In genomic region chr7:1668486-1668931, GRCh38 we compare ENCODE assay signal across 10 cellular contexts. TPM values are rescaled to one million over a fixed set of nuclear protein-coding genes. Genes with fewer than 3 reads are reported as not detected.
DNase-seq lines count a peak whose midpoint lies in the region; ATAC-seq and TF ChIP-seq lines count a peak whose summit lies in the region.
"Had no signal": no experiment of that assay in that cellular context is flagged by ENCODE, and none has a peak within 500 bp of the region (broad histone marks: within the 10 kb centered on the region; RNA-seq: fewer than 3 reads in every experiment).

No MANE protein-coding gene starts in this region.

- BruUV-seq in PC-3 (replicated peaks; lab: Mats Ljungman, UMichigan), result no TSS peak

- intact Hi-C loops in PC-3 (cut with micrococcal nuclease) (loop anchor here (10.0 kb wide), 1 partner anchor 86 kb away; no protein-coding TSS in a partner anchor), left ventricle myocardium superior (cut with micrococcal nuclease) (no loop called here), posterior cingulate gyrus (cut with DNase I) (no loop called here)

- H3K4me3 ChIP-seq in PC-3 (ENCODE audit: low read length), result no peak overlapping the region
- no peak overlapping the region for H3K4me3 ChIP-seq in MM.1S (ENCODE audit: low read length)

- H4K20me1 ChIP-seq in PC-3 (ENCODE audit: low read length) (no peaks in the 10 kb centered on the region), MM.1S (ENCODE audit: insufficient read depth, low read length) (no peaks in the 10 kb centered on the region)

- H3K9me3 ChIP-seq in PC-3 (ENCODE audit: low read length) (no peaks in the 10 kb centered on the region), MM.1S (replicated peaks; ENCODE audit: insufficient read depth, low read length) (no peaks in the 10 kb centered on the region)

- CTCF ChIA-PET in PC-3 (lab: Charles Lee), result no interaction called here

- no peaks in the 10 kb centered on the region for H3K36me3 ChIP-seq in PC-3 (ENCODE audit: low read depth, low read length)
- no peaks in the 10 kb centered on the region for H3K36me3 ChIP-seq in MM.1S (replicated peaks; ENCODE audit: insufficient read depth, low read length)

- H3K9me2 ChIP-seq in PC-3 (replicated peaks; ENCODE audit: low read length), result no peaks in the 10 kb centered on the region
- H3K9me2 ChIP-seq in MM.1S (replicated peaks; ENCODE audit: insufficient read depth, low read length), result no peaks in the 10 kb centered on the region

- no peak overlapping the region for H3K9ac ChIP-seq in PC-3 (ENCODE audit: low read length)
- H3K9ac ChIP-seq in MM.1S (ENCODE audit: low read length), result no peak overlapping the region

- H2AFZ ChIP-seq in PC-3 (ENCODE audit: low read length) (no peak overlapping the region), MM.1S (ENCODE audit: low read length) (no peak overlapping the region)

- H3K27me3 ChIP-seq in PC-3 (ENCODE audit: low read length) (peaks cover 62% of the 10 kb centered on the region), MM.1S (replicated peaks; ENCODE audit: insufficient read depth, low read length) (peaks cover 13% of the 10 kb centered on the region)

- no peak overlapping the region for H3K27ac ChIP-seq in PC-3 (ENCODE audit: low read length)
- H3K27ac ChIP-seq in MM.1S (ENCODE audit: low read length), result no peak overlapping the region

- H3K4me1 ChIP-seq in PC-3 (ENCODE audit: insufficient read depth, low read length), result 0 out of 2 replicates have a peak, but pooled peaks cover 5% of the 10 kb centered on the region
- H3K4me1 ChIP-seq in MM.1S (ENCODE audit: low read length), result no peaks in the 10 kb centered on the region

- H3K4me2 ChIP-seq in PC-3 (ENCODE audit: low read length), result no peak overlapping the region
- no peak overlapping the region for H3K4me2 ChIP-seq in MM.1S (ENCODE audit: low read depth, low read length)

- TF ChIP-seq CTCF in PC-3 (conservative IDR thresholded peaks at IDR 0.05; ENCODE audit: low read depth, low read length) (no peak), MM.1S (IDR thresholded peaks at IDR 0.05; ENCODE audit: low read length) (no peak)

- no peaks in the 10 kb centered on the region for H3F3A ChIP-seq in PC-3 (ENCODE audit: low read length, unreplicated experiment)
- H3F3A ChIP-seq in MM.1S (ENCODE audit: insufficient read depth, low read length), result no peaks in the 10 kb centered on the region

- DNase-seq in ELR (ENCODE audit: low read depth) (peak; percentile 18), PC-3 (no peak), left ventricle myocardium superior (peak; percentile 70), posterior cingulate gyrus (peak in 6 of 10 donors; percentile 11 to 84 (median 44)), NCI-H1092 treated with DMSO at 0.1 percent for 48 hours (lab: John Stamatoyannopoulos, UW) (no peak), MM.1S (no peak)
- DNase-seq: activated CD4-positive, alpha-beta T cell treated with anti-CD3 and anti-CD28 coated beads for 1 hour; stimulated activated CD4-positive, alpha-beta T cell treated with anti-CD3 and anti-CD28 coated beads, Interleukin-12 subunit alpha, Interleukin-12 subunit beta, amount 100 ng/mL, for 4 hours; trophoblast cell had no signal

- ATAC-seq in PC-3, result peak; percentile 14; the same call in 1 of the 2 replicates
- ATAC-seq in left ventricle myocardium superior, result peak; percentile 47
- ATAC-seq in GM18861 (IDR thresholded peaks at IDR 0.05; ENCODE audit: unreplicated experiment), result no peak

- POLR2A ChIA-PET in PC-3 (lab: Charles Lee; ENCODE audit: unreplicated experiment), result interaction anchor here (0.7 kb wide), 1 partner anchor 489 kb away, joined by 3 read pairs; no protein-coding TSS in a partner anchor

- H3K79me2 ChIP-seq in PC-3 (ENCODE audit: low read length), result no peaks in the 10 kb centered on the region
- no peaks in the 10 kb centered on the region for H3K79me2 ChIP-seq in MM.1S (ENCODE audit: low read length)

RNA-seq across cellular contexts. Expression of gene ELFN1, which starts 1.6 kb away (rescaled TPM):
- total RNA-seq in PC-3 (2014; rRNA removed) (0.69 and 0.75 TPM in 2 replicates), left ventricle myocardium superior (12.0 TPM)

Comparison
In these comparisons a context has a peak if more than half of its experiments do, and no peak if none do; other contexts are left out.
1. DNase-seq: peak in ELR (single experiment), left ventricle myocardium superior (single experiment) and posterior cingulate gyrus (6 of 10); none in PC-3 (single experiment), NCI-H1092 treated with DMSO at 0.1 percent for 48 hours (single experiment) and MM.1S (single experiment).